In genomic region chr2:197551260-197551659, GRCh38 we compare ENCODE assay signal across 8 cellular contexts. TPM values are rescaled to one million over a fixed set of nuclear protein-coding genes. Genes with fewer than 3 reads are reported as not detected.
DNase-seq lines count a peak whose midpoint lies in the region; ATAC-seq, FAIRE-seq and TF ChIP-seq lines count a peak whose summit lies in the region.
"Not testable (repeated sequence)": the region's sequence is repeated elsewhere in the genome, so short reads cannot be mapped to it uniquely, and the experiment has no call there.

No MANE protein-coding gene starts in this region.

- intact Hi-C loops in GM12878 (cut with micrococcal nuclease; ENCODE audit: unreplicated experiment); pancreas (cut with DNase I): not testable (repeated sequence)

- CTCF ChIA-PET in GM12878 (lab: Yijun Ruan, JAX), result not testable (repeated sequence)

- H3K9ac ChIP-seq in GM12878 (ENCODE audit: control insufficient read depth, insufficient read depth, low read length), result not testable (repeated sequence)

- H3K9me3 ChIP-seq in GM12878 (replicated peaks; ENCODE audit: control insufficient read depth, insufficient read depth, low read length); pancreas: not testable (repeated sequence)

- not testable (repeated sequence) for H3K27ac ChIP-seq in GM12878 (ENCODE audit: control insufficient read depth, insufficient read depth); pancreas

- TF ChIP-seq RAD21 in GM12878 (IDR thresholded peaks at IDR 0.05; ENCODE audit: insufficient read depth, low read depth, low read length), result not testable (repeated sequence)

- H3K27me3 ChIP-seq in GM12878 (replicated peaks in 1 of 2; ENCODE audit: control insufficient read depth in 2 of 2, insufficient read depth in 2 of 2, low read length in 1 of 2); pancreas: not testable (repeated sequence)

- RAD21 ChIA-PET in GM12878 (lab: Charles Lee; ENCODE audit: unreplicated experiment), result not testable (repeated sequence)

- not testable (repeated sequence) for DNase-seq in D721Med (ENCODE audit: insufficient read length, low spot score); GM18507 (ENCODE audit: extremely low spot score, insufficient read length, low read depth); RCC 7860 (ENCODE audit: low spot score); GM12878 (ENCODE audit: low read depth, low spot score); pancreas

- H4K20me1 ChIP-seq in GM12878 (ENCODE audit: control insufficient read depth, insufficient read depth), result not testable (repeated sequence)

- not testable (repeated sequence) for H3K4me1 ChIP-seq in GM12878 (ENCODE audit: control insufficient read depth, insufficient read depth, low read length); pancreas

- not testable (repeated sequence) for TF ChIP-seq CTCF in D721Med (IDR thresholded peaks at IDR 0.05; ENCODE audit: insufficient read depth, missing control alignments); GM12878 (IDR thresholded peaks at IDR 0.05 in 2 of 3, conservative IDR thresholded peaks at IDR 0.05 in 1 of 3; ENCODE audit: control insufficient read depth in 2 of 3, extremely low read depth in 1 of 3, insufficient read depth in 1 of 3, low read depth in 3 of 3, low read length in 3 of 3); pancreas (IDR thresholded peaks at IDR 0.05)

- peak; percentile 48 for FAIRE-seq in D721Med (lab: Jason Lieb, UNC)
- peak; percentile 36 for FAIRE-seq in GM18507 (lab: Jason Lieb, UNC)
- peak; percentile 18 for FAIRE-seq in RCC 7860 (lab: Jason Lieb, UNC)
- FAIRE-seq in GM12878 (lab: Jason Lieb, UNC), result peak; percentile 52
- peak; percentile 78 for FAIRE-seq in pancreas (lab: Jason Lieb, UNC)

- WGBS in GM12878 (ENCODE audit: insufficient coverage, insufficient replicate concordance, low lambda C conversion rate, missing lambda C conversion rate), result 98% methylated on average over 2 of the region's 2 CpGs
- 91 to 92% methylated on average over 2 of the region's 2 CpGs for WGBS in pancreas, 2 donors

- not testable (repeated sequence) for TF ChIP-seq POLR2A in GM12878 (IDR thresholded peaks at IDR 0.05; ENCODE audit: low read depth, low read length)

- POLR2A ChIA-PET in GM12878 (lab: Charles Lee), result not testable (repeated sequence)

- in situ Hi-C loops in GM12878 (cut with MboI), result not testable (repeated sequence)

- H3K79me2 ChIP-seq in GM12878 (ENCODE audit: control insufficient read depth, insufficient read depth, low read length), result not testable (repeated sequence)

- not testable (repeated sequence) for H3K4me3 ChIP-seq in GM12878, pancreas

- H3K36me3 ChIP-seq in GM12878 (ENCODE audit: control insufficient read depth in 2 of 2, insufficient read depth in 2 of 2, low read length in 1 of 2) (peaks cover 0 to 17% of the 10 kb centered on the region in 2 experiments; a peak in 2 of 4 replicates), pancreas (peaks cover 0 to 12% (median 6%) of the 10 kb centered on the region in 3 donors)

- not testable (repeated sequence) for H3K4me2 ChIP-seq in GM12878 (ENCODE audit: control insufficient read depth, insufficient read depth)

- not testable (repeated sequence) for BruUV-seq in GM12878 (replicated peaks; lab: Mats Ljungman, UMichigan)

- ATAC-seq in GM18907 (IDR thresholded peaks at IDR 0.05; ENCODE audit: unreplicated experiment) (peak; percentile 60), GM21619 (IDR thresholded peaks at IDR 0.05; ENCODE audit: unreplicated experiment) (peak; percentile 74), HG03354 (IDR thresholded peaks at IDR 0.05; ENCODE audit: poor library complexity, severe bottlenecking, unreplicated experiment) (peak; percentile 71)
- ATAC-seq in GM12878, pancreas: not testable (repeated sequence)

- TF ChIP-seq EP300 in GM12878 (IDR thresholded peaks at IDR 0.05; ENCODE audit: borderline replicate concordance in 1 of 2, control insufficient read depth in 1 of 2, low read depth in 2 of 2, low read length in 2 of 2), result not testable (repeated sequence)

- not testable (repeated sequence) for H2AFZ ChIP-seq in GM12878 (ENCODE audit: control insufficient read depth, low read depth, low read length)

- SMC1A ChIA-PET in GM12878 (lab: Charles Lee; ENCODE audit: uncharacterized antibody, unreplicated experiment), result not testable (repeated sequence)

RNA-seq across cellular contexts. Expression of gene MOB4, which starts 35.4 kb away (rescaled TPM):
- total RNA-seq in GM12878 (2013; cell fraction: nucleolus; rRNA removed), result 29.3 and 31.9 TPM in 2 replicates
- total RNA-seq in GM12878 (2014; rRNA removed) (16.8 and 23.0 TPM in 2 replicates), GM12878 (2014; rRNA removed; fragmentation: Illumina TruSeq; extraction: Trizol) (23.7 and 24.9 TPM in 2 replicates), GM12878 (2021) (13.5 and 16.1 TPM in 2 replicates), pancreas (1 to 10 TPM; 4.6 to 9.7 (median 6.9) TPM)
- polyA plus RNA-seq in GM12878 (2011; ENCODE audit: low read depth), result 10.6 TPM
- polyA plus RNA-seq in GM12878 (2011; rRNA removed) (36.6 and 75.5 TPM in 2 replicates), GM12878 (2014; fragmentation: Illumina TruSeq; extraction: Trizol) (17.0 and 22.1 TPM in 2 replicates), GM12878 (2014; fragmentation: Nextera tagmentation; extraction: Ambion mirVana) (10 to 100 TPM; 40.6 to 43.4 TPM), GM12878 (2014; rRNA removed) (17.1 and 28.2 TPM in 2 replicates), GM12878 (2016; fragmentation: Nextera tagmentation; extraction: Ambion mirVana) (10 to 100 TPM; 42.2 to 44.2 TPM), pancreas (10 to 100 TPM in 1 of 2 donors, 1 to 10 TPM in 1; 6.1 to 18.3 TPM)
- 12.5 and 13.1 TPM in 2 replicates for polyA plus RNA-seq in GM12878 (2011; cell fraction: cytosol; rRNA removed)
- polyA plus RNA-seq in GM12878 (2011; cell fraction: nucleus; rRNA removed), result 12.7 and 14.2 TPM in 2 replicates
- 22.9 and 24.5 TPM in 2 replicates for polyA plus RNA-seq in GM12878 (2012)
- polyA minus RNA-seq in GM12878 (2011; rRNA and poly(A)+ RNA removed), result 15.8 and 23.4 TPM in 2 replicates
- polyA minus RNA-seq in GM12878 (2011; cell fraction: cytosol; rRNA and poly(A)+ RNA removed), result 8.2 and 10.3 TPM in 2 replicates
- polyA minus RNA-seq in GM12878 (2011; cell fraction: nucleus; rRNA and poly(A)+ RNA removed), result 7.6 and 13.2 TPM in 2 replicates

RNA-seq across cellular contexts. Expression of gene HSPE1, which starts 51.1 kb away (rescaled TPM):
- 58.4 and 59.6 TPM in 2 replicates for total RNA-seq in GM12878 (2013; cell fraction: nucleolus; rRNA removed)
- total RNA-seq in GM12878 (2014; rRNA removed) (210 and 211 TPM in 2 replicates), GM12878 (2014; rRNA removed; fragmentation: Illumina TruSeq; extraction: Trizol) (421 and 442 TPM in 2 replicates), GM12878 (2021) (174 and 180 TPM in 2 replicates), pancreas (10 to 100 TPM; 17.1 to 51.9 (median 31.2) TPM)
- polyA plus RNA-seq in GM12878 (2011; ENCODE audit: low read depth), result 119 TPM
- polyA plus RNA-seq in GM12878 (2011; rRNA removed) (259 and 411 TPM in 2 replicates), GM12878 (2014; fragmentation: Illumina TruSeq; extraction: Trizol) (498 and 661 TPM in 2 replicates), GM12878 (2014; fragmentation: Nextera tagmentation; extraction: Ambion mirVana) (100 to 1,000 TPM; 872 to 988 TPM), GM12878 (2014; rRNA removed) (488 and 513 TPM in 2 replicates), GM12878 (2016; fragmentation: Nextera tagmentation; extraction: Ambion mirVana) (1,000 to 10,000 TPM; 1,051 to 1,096 TPM), pancreas (10 to 100 TPM; 87.4 to 98.6 TPM)
- 72.8 and 91.8 TPM in 2 replicates for polyA plus RNA-seq in GM12878 (2011; cell fraction: cytosol; rRNA removed)
- polyA plus RNA-seq in GM12878 (2011; cell fraction: nucleus; rRNA removed), result 62.7 and 81.2 TPM in 2 replicates
- 175 and 372 TPM in 2 replicates for polyA plus RNA-seq in GM12878 (2012)
- 31.4 and 46.9 TPM in 2 replicates for polyA minus RNA-seq in GM12878 (2011; rRNA and poly(A)+ RNA removed)
- polyA minus RNA-seq in GM12878 (2011; cell fraction: cytosol; rRNA and poly(A)+ RNA removed), result 11.3 and 15.9 TPM in 2 replicates
- 35.8 and 59.9 TPM in 2 replicates for polyA minus RNA-seq in GM12878 (2011; cell fraction: nucleus; rRNA and poly(A)+ RNA removed)

RNA-seq across cellular contexts. Expression of gene HSPD1, which starts 51.6 kb away (rescaled TPM):
- 368 and 375 TPM in 2 replicates for total RNA-seq in GM12878 (2013; cell fraction: nucleolus; rRNA removed)
- 345 and 394 TPM in 2 replicates for total RNA-seq in GM12878 (2014; rRNA removed)
- 701 and 730 TPM in 2 replicates for total RNA-seq in GM12878 (2014; rRNA removed; fragmentation: Illumina TruSeq; extraction: Trizol)
- total RNA-seq in GM12878 (2021), result 578 and 595 TPM in 2 replicates
- polyA plus RNA-seq in GM12878 (2011; ENCODE audit: low read depth), result 218 TPM
- 529 and 804 TPM in 2 replicates for polyA plus RNA-seq in GM12878 (2011; rRNA removed)
- 216 and 238 TPM in 2 replicates for polyA plus RNA-seq in GM12878 (2011; cell fraction: cytosol; rRNA removed)
- polyA plus RNA-seq in GM12878 (2011; cell fraction: nucleus; rRNA removed), result 220 and 335 TPM in 2 replicates
- 269 and 346 TPM in 2 replicates for polyA plus RNA-seq in GM12878 (2012)
- 812 and 992 TPM in 2 replicates for polyA plus RNA-seq in GM12878 (2014; fragmentation: Illumina TruSeq; extraction: Trizol)
- 100 to 1,000 TPM; 659 to 997 TPM for polyA plus RNA-seq in GM12878 (2014; fragmentation: Nextera tagmentation; extraction: Ambion mirVana)
- 430 and 462 TPM in 2 replicates for polyA plus RNA-seq in GM12878 (2014; rRNA removed)
- 1,000 to 10,000 TPM; 1,157 to 1,169 TPM for polyA plus RNA-seq in GM12878 (2016; fragmentation: Nextera tagmentation; extraction: Ambion mirVana)
- 323 and 432 TPM in 2 replicates for polyA minus RNA-seq in GM12878 (2011; rRNA and poly(A)+ RNA removed)
- 184 and 232 TPM in 2 replicates for polyA minus RNA-seq in GM12878 (2011; cell fraction: cytosol; rRNA and poly(A)+ RNA removed)
- polyA minus RNA-seq in GM12878 (2011; cell fraction: nucleus; rRNA and poly(A)+ RNA removed), result 150 and 246 TPM in 2 replicates
- 100 to 1,000 TPM; 114 to 181 (median 137) TPM for total RNA-seq in pancreas
- 100 to 1,000 TPM in 1 of 2 donors, 10 to 100 TPM in 1; 94.8 to 145 TPM for polyA plus RNA-seq in pancreas
